ENCODE assay signal across 21 cellular contexts in genomic region chr2:240727913-240728312, GRCh38. TPM values are rescaled to one million over a fixed set of nuclear protein-coding genes. Genes with fewer than 3 reads are reported as not detected.
A peak's percentile ranks its signal among the peaks of the same experiment; 100 is the strongest.
DNase-seq lines count a peak whose midpoint lies in the region; ATAC-seq and TF ChIP-seq lines count a peak whose summit lies in the region.
"Had no signal": no experiment of that assay in that cellular context is flagged by ENCODE, and none has a peak within 500 bp of the region (broad histone marks: within the 10 kb centered on the region; RNA-seq: fewer than 3 reads in every experiment).

No MANE protein-coding gene starts in this region.

- H4K8ac ChIP-seq in H9 (replicated peaks; ENCODE audit: insufficient read length, low read depth, low read length), result no peak overlapping the region

- H2BK120ac ChIP-seq in H9 (ENCODE audit: low read depth, low read length, poor library complexity, severe bottlenecking), result no peak overlapping the region

- no peak overlapping the region for H3K4me3 ChIP-seq in BLaER1 treated with 17β-estradiol and CSF1 and Interleukin-3, amounts not matched to agents 10 nM and 100 nM
- H3K4me3 ChIP-seq in endodermal cell (ENCODE audit: low read length) (no peak overlapping the region), heart right ventricle (no peak overlapping the region), upper lobe of right lung (no peak overlapping the region)

- no peak overlapping the region for H2BK5ac ChIP-seq in H9 (ENCODE audit: insufficient read length, low read length)

- no peak overlapping the region for H4K91ac ChIP-seq in H9 (ENCODE audit: insufficient read length, low read depth, low read length)

- peaks cover 28 to 68% (median 62%) of the 10 kb centered on the region in 10 experiments for H3K4me1 ChIP-seq in BLaER1 treated with 17β-estradiol and CSF1 and Interleukin-3, amounts not matched to agents 10 nM and 100 nM
- no peaks in the 10 kb centered on the region for H3K4me1 ChIP-seq in H9 (ENCODE audit: insufficient read depth, low read length)
- H3K4me1 ChIP-seq in endodermal cell (ENCODE audit: control insufficient read depth, insufficient read depth, low read length), result no peaks in the 10 kb centered on the region
- no peaks in the 10 kb centered on the region for H3K4me1 ChIP-seq in heart right ventricle
- peaks cover 9% of the 10 kb centered on the region for H3K4me1 ChIP-seq in upper lobe of right lung

- H3K79me1 ChIP-seq in H9 (ENCODE audit: insufficient read depth, low read depth, low read length, poor library complexity, severe bottlenecking), result no peaks in the 10 kb centered on the region

- H3K27ac Mint-ChIP-seq in H9 (peak overlapping the region; percentile 55 to 91 (median 58); a peak in 3 of 7 replicates), endodermal cell (peak overlapping the region; percentile 69), neural crest cell (ENCODE audit: unreplicated experiment) (peak overlapping the region; percentile 83)
- H3K27ac Mint-ChIP-seq: CD14-positive monocyte; CD4-positive, alpha-beta T cell; CD8-positive, alpha-beta memory T cell had no signal

- H2BK15ac ChIP-seq in H9 (ENCODE audit: low read depth, low read length), result no peak overlapping the region

- no peaks in the 10 kb centered on the region for H3K9me3 ChIP-seq in BLaER1 treated with 17β-estradiol and CSF1 and Interleukin-3, amounts not matched to agents 10 nM and 100 nM (replicated peaks in 1 of 11)
- no peaks in the 10 kb centered on the region for H3K9me3 ChIP-seq in H9 (ENCODE audit: control insufficient read depth, low read depth, low read length)
- no peaks in the 10 kb centered on the region for H3K9me3 ChIP-seq in endodermal cell (ENCODE audit: control insufficient read depth, low read length)
- H3K9me3 ChIP-seq in heart right ventricle, result no peaks in the 10 kb centered on the region
- H3K9me3 ChIP-seq in upper lobe of right lung, result no peaks in the 10 kb centered on the region

- ATAC-seq in heart right ventricle, result no peak
- ATAC-seq in upper lobe of right lung, result no peak
- ATAC-seq: HCT116 had no signal

- H3K23ac ChIP-seq in H9 (ENCODE audit: insufficient read length, low read depth, low read length), result no peak overlapping the region

- no peak overlapping the region for H2BK12ac ChIP-seq in H9 (ENCODE audit: insufficient read length, low read depth, low read length)

- no peak overlapping the region for H4K5ac ChIP-seq in H9 (ENCODE audit: insufficient read length, low read depth, low read length)

- H3K36me3 Mint-ChIP-seq in H9 (ENCODE audit: insufficient read depth in 1 of 3, low read depth in 3 of 3) (peaks cover 26 to 58% (median 45%) of the 10 kb centered on the region in 3 experiments; a peak in 6 of 7 replicates), endodermal cell (ENCODE audit: low read depth) (no peaks in the 10 kb centered on the region), neural crest cell (ENCODE audit: low read depth) (no peaks in the 10 kb centered on the region)
- H3K36me3 Mint-ChIP-seq: CD14-positive monocyte; CD8-positive, alpha-beta memory T cell had no signal

- no CpG with 5 or more reads among the region's 15 CpGs for WGBS in H9 (ENCODE audit: extremely low coverage, insufficient read length, low lambda C conversion rate)
- 94 to 100% methylated on average over 8 to 15 of the region's 15 CpGs for WGBS in endodermal cell (ENCODE audit: insufficient coverage in 1 of 2, insufficient read length in 1 of 2), 2 experiments
- WGBS in heart right ventricle, 2 donors, result 86 to 90% methylated on average over 15 of the region's 15 CpGs

- TF ChIP-seq CTCF in H9 (conservative IDR thresholded peaks at IDR 0.05), result no peak
- no peak for TF ChIP-seq CTCF in endodermal cell (conservative IDR thresholded peaks at IDR 0.05)
- TF ChIP-seq CTCF in neural crest cell (conservative IDR thresholded peaks at IDR 0.05), result no peak
- no peak for TF ChIP-seq CTCF in heart right ventricle (IDR thresholded peaks at IDR 0.05)
- TF ChIP-seq CTCF in upper lobe of right lung (IDR thresholded peaks at IDR 0.05), result no peak

- no peaks in the 10 kb centered on the region for H3K9me3 Mint-ChIP-seq in H9
- H3K9me3 Mint-ChIP-seq in endodermal cell, result no peaks in the 10 kb centered on the region
- H3K9me3 Mint-ChIP-seq in neural crest cell, result no peaks in the 10 kb centered on the region
- H3K9me3 Mint-ChIP-seq: CD4-positive, alpha-beta T cell; CD8-positive, alpha-beta memory T cell had no signal

- no peak overlapping the region for H3K4ac ChIP-seq in H9 (ENCODE audit: low read depth, low read length)

- no peak overlapping the region for H3K18ac ChIP-seq in H9 (ENCODE audit: insufficient read length, low read depth, low read length)

- no peak overlapping the region for H3K14ac ChIP-seq in H9 (ENCODE audit: insufficient read depth, low read length)

- no peak overlapping the region for H2AK5ac ChIP-seq in H9 (ENCODE audit: insufficient read length, low read length)

- H3K4me3 Mint-ChIP-seq in H9 (no peak overlapping the region), endodermal cell (no peak overlapping the region), neural crest cell (no peak overlapping the region)
- H3K4me3 Mint-ChIP-seq: CD14-positive monocyte; CD4-positive, alpha-beta T cell; CD8-positive, alpha-beta memory T cell had no signal

- no peak overlapping the region for H2BK20ac ChIP-seq in H9 (ENCODE audit: low read depth, low read length, poor library complexity, severe bottlenecking)

- H4K20me1 ChIP-seq in BLaER1 treated with 17β-estradiol and CSF1 and Interleukin-3, amounts not matched to agents 10 nM and 100 nM, result peaks cover 0 to 17% (median 0%) of the 10 kb centered on the region in 11 experiments; a peak in 5 of 22 replicates
- H4K20me1 ChIP-seq in H9 (ENCODE audit: control insufficient read depth, insufficient read depth, insufficient read length), result no peaks in the 10 kb centered on the region

- no peaks in the 10 kb centered on the region for H3K79me2 ChIP-seq in H9 (ENCODE audit: insufficient read depth, low read length)

- H3T11ph ChIP-seq in H9 (ENCODE audit: low read length), result no peak overlapping the region

- H3K27me3 ChIP-seq in BLaER1 treated with 17β-estradiol and CSF1 and Interleukin-3, amounts not matched to agents 10 nM and 100 nM, result peaks cover 0 to 10% (median 0%) of the 10 kb centered on the region in 11 experiments; a peak in 6 of 22 replicates
- H3K27me3 ChIP-seq in H9 (ENCODE audit: insufficient read depth, low read length), result no peaks in the 10 kb centered on the region
- H3K27me3 ChIP-seq in endodermal cell (ENCODE audit: control insufficient read depth, insufficient read depth, low read length, poor library complexity, severe bottlenecking), result no peaks in the 10 kb centered on the region
- peaks cover 0 to 29% (median 16%) of the 10 kb centered on the region in 7 donors for H3K27me3 ChIP-seq in heart right ventricle
- no peaks in the 10 kb centered on the region for H3K27me3 ChIP-seq in upper lobe of right lung

- H3K9ac ChIP-seq in BLaER1 treated with 17β-estradiol and CSF1 and Interleukin-3, amounts not matched to agents 10 nM and 100 nM, result peak overlapping the region in 3 of 11 experiments; percentile 31 to 52 (median 40); a peak in 5 of 22 replicates
- H3K9ac ChIP-seq in H9 (ENCODE audit: extremely low read depth, insufficient read length, low read length) (no peak overlapping the region), endodermal cell (ENCODE audit: extremely low read depth, low read length, poor library complexity, severe bottlenecking) (no peak overlapping the region)

- H2AFZ ChIP-seq in H9 (ENCODE audit: low read length), result no peak overlapping the region

- H3K4me2 ChIP-seq in BLaER1 treated with 17β-estradiol and CSF1 and Interleukin-3, amounts not matched to agents 10 nM and 100 nM, result peak overlapping the region; percentile 55 to 89 (median 67)
- no peak overlapping the region for H3K4me2 ChIP-seq in H9 (ENCODE audit: insufficient read depth, insufficient read length, low read length)

- H3K23me2 ChIP-seq in H9 (ENCODE audit: insufficient read length, low read depth, low read length, poor library complexity, severe bottlenecking), result no peaks in the 10 kb centered on the region

- intact Hi-C loops in heart right ventricle (cut with DNase I), result no loop called here
- intact Hi-C loops in upper lobe of right lung (cut with DNase I), result no loop called here

- no peaks in the 10 kb centered on the region for H3K4me1 Mint-ChIP-seq in H9
- H3K4me1 Mint-ChIP-seq in endodermal cell, result no peaks in the 10 kb centered on the region
- H3K4me1 Mint-ChIP-seq in neural crest cell, result no peaks in the 10 kb centered on the region
- H3K4me1 Mint-ChIP-seq: CD14-positive monocyte; CD8-positive, alpha-beta memory T cell had no signal

- no peak overlapping the region for H3K56ac ChIP-seq in H9 (ENCODE audit: insufficient read length, low read depth, low read length)

- 0 out of 22 replicates have a peak overlapping the region, but pooled peaks of 2 of the 11 experiments have one; percentile 0 to 18 for H3K27ac ChIP-seq in BLaER1 treated with 17β-estradiol and CSF1 and Interleukin-3, amounts not matched to agents 10 nM and 100 nM
- H3K27ac ChIP-seq in H9 (ENCODE audit: insufficient read length, low read depth, low read length), result no peak overlapping the region
- no peak overlapping the region for H3K27ac ChIP-seq in endodermal cell (ENCODE audit: low read depth, low read length)
- no peak overlapping the region for H3K27ac ChIP-seq in heart right ventricle
- H3K27ac ChIP-seq in upper lobe of right lung, result no peak overlapping the region

- DNase-seq in H9, result no peak
- DNase-seq in endodermal cell, result no peak
- DNase-seq in neural crest cell (ENCODE audit: low read depth, low spot score), result no peak
- no peak for DNase-seq in heart right ventricle
- DNase-seq in upper lobe of right lung, result no peak
- no peak for DNase-seq in central memory CD4-positive, alpha-beta T cell
- DNase-seq in GF-D8 (lab: John Stamatoyannopoulos, UW), result no peak
- DNase-seq: CD4-positive, alpha-beta T cell; CD8-positive, alpha-beta memory T cell; DMS53; DMS79 treated with DMSO at 0.1 percent for 48 hours; H7 had no signal

- no peaks in the 10 kb centered on the region for H3K36me3 ChIP-seq in BLaER1 treated with 17β-estradiol and CSF1 and Interleukin-3, amounts not matched to agents 10 nM and 100 nM
- H3K36me3 ChIP-seq in endodermal cell (ENCODE audit: control insufficient read depth, insufficient read depth, low read length) (peaks cover 6% of the 10 kb centered on the region), heart right ventricle (no peaks in the 10 kb centered on the region), upper lobe of right lung (no peaks in the 10 kb centered on the region)

- H3K27me3 Mint-ChIP-seq in H9 (ENCODE audit: low read depth) (no peaks in the 10 kb centered on the region; the same call in none of the 2 replicates), endodermal cell (ENCODE audit: insufficient read depth) (no peaks in the 10 kb centered on the region), neural crest cell (ENCODE audit: low read depth) (no peaks in the 10 kb centered on the region)

RNA-seq across cellular contexts. Expression of gene AQP12A, which starts 36.2 kb away (rescaled TPM):
- total RNA-seq in H9 (2021) (not detected in 2 replicates), endodermal cell (not detected), neural crest cell (not detected in 2 replicates), heart right ventricle (not detected), upper lobe of right lung (not detected)
- polyA plus RNA-seq in endodermal cell (2013, experiment 1 of 2), result not detected
- polyA plus RNA-seq in endodermal cell (2013, experiment 2 of 2), result not detected
- not detected for polyA plus RNA-seq in heart right ventricle
- total RNA-seq: A172; A673; CD4-positive, alpha-beta T cell; CD8-positive, alpha-beta memory T cell; Daoy; G401; H1; H7 had no signal
- polyA plus RNA-seq: BJ; CD14-positive monocyte; CD8-positive, alpha-beta memory T cell; H1 had no signal

RNA-seq across cellular contexts. Expression of gene AQP12B, which starts 45.2 kb away (rescaled TPM):
- not detected in 2 replicates for total RNA-seq in H9 (2021)
- not detected for total RNA-seq in endodermal cell
- not detected for polyA plus RNA-seq in endodermal cell (2013, experiment 1 of 2)
- not detected for polyA plus RNA-seq in endodermal cell (2013, experiment 2 of 2)
- total RNA-seq in neural crest cell, result not detected in 2 replicates
- not detected for total RNA-seq in heart right ventricle
- under 1 TPM in 1 of 2 donors, not detected in 1; 0.03 TPM for polyA plus RNA-seq in heart right ventricle
- total RNA-seq in upper lobe of right lung, result not detected
- total RNA-seq: A172; A673; CD4-positive, alpha-beta T cell; CD8-positive, alpha-beta memory T cell; Daoy; G401; H1; H7 had no signal
- polyA plus RNA-seq: BJ; CD14-positive monocyte; CD8-positive, alpha-beta memory T cell; H1 had no signal
